9 cellular contexts compared by ENCODE assay signal in genomic region chr12:56159482-56160105, GRCh38. TPM values are rescaled to one million over a fixed set of nuclear protein-coding genes. Genes with fewer than 3 reads are reported as not detected.
DNase-seq lines count a peak whose midpoint lies in the region; ATAC-seq and TF ChIP-seq lines count a peak whose summit lies in the region.
"Had no signal": no experiment of that assay in that cellular context is flagged by ENCODE, and none has a peak within 500 bp of the region (broad histone marks: within the 10 kb centered on the region; RNA-seq: fewer than 3 reads in every experiment).

No MANE protein-coding gene starts in this region.

- no peak for ATAC-seq in activated naive CD4-positive, alpha-beta T cell treated with anti-CD3 and anti-CD28 coated beads, Interleukin-2, amount 50 U/mL, for 72 hours
- no peak for ATAC-seq in stimulated activated naive CD8-positive, alpha-beta T cell treated with anti-CD3 and anti-CD28 coated beads, Interleukin-15, amount 100 ng/mL, for 72 hours
- ATAC-seq in HG02610 (IDR thresholded peaks at IDR 0.05; ENCODE audit: unreplicated experiment) (no peak), GM19328 (IDR thresholded peaks at IDR 0.05; ENCODE audit: unreplicated experiment) (no peak)

- H3K36me3 Mint-ChIP-seq in activated naive CD4-positive, alpha-beta T cell treated with anti-CD3 and anti-CD28 coated beads, Interleukin-2, amount 50 U/mL, for 72 hours: peaks cover 42 to 62% of the 10 kb centered on the region in 2 donors

- no peaks in the 10 kb centered on the region for H3K9me3 Mint-ChIP-seq in activated naive CD4-positive, alpha-beta T cell treated with anti-CD3 and anti-CD28 coated beads, Interleukin-2, amount 50 U/mL, for 72 hours
- H3K9me3 Mint-ChIP-seq in stimulated activated naive CD8-positive, alpha-beta T cell treated with anti-CD3 and anti-CD28 coated beads, Interleukin-15, amount 100 ng/mL, for 72 hours: no peaks in the 10 kb centered on the region

- H3K9me3 ChIP-seq in iPS-18c (ENCODE audit: control insufficient read depth, insufficient read depth, low read length): no peaks in the 10 kb centered on the region

- peaks cover 55% of the 10 kb centered on the region for H3K4me1 Mint-ChIP-seq in stimulated activated naive CD8-positive, alpha-beta T cell treated with anti-CD3 and anti-CD28 coated beads, Interleukin-15, amount 100 ng/mL, for 72 hours

- no peaks in the 10 kb centered on the region for H3K27me3 Mint-ChIP-seq in stimulated activated naive CD8-positive, alpha-beta T cell treated with anti-CD3 and anti-CD28 coated beads, Interleukin-15, amount 100 ng/mL, for 72 hours

- H3K27me3 ChIP-seq in HL-60 (ENCODE audit: insufficient read depth, poor library complexity, severe bottlenecking): no peaks in the 10 kb centered on the region

- H3K4me3 Mint-ChIP-seq in stimulated activated naive CD8-positive, alpha-beta T cell treated with anti-CD3 and anti-CD28 coated beads, Interleukin-15, amount 100 ng/mL, for 72 hours: peak overlapping the region; percentile 87 to 96

- peak overlapping the region; percentile 96 for H3K27ac ChIP-seq in HL-60 (replicated peaks)

- no peak for TF ChIP-seq CTCF in HL-60 (IDR thresholded peaks at IDR 0.05; ENCODE audit: insufficient read depth, low read length)

- peak overlapping the region; percentile 95 to 98 for H3K27ac Mint-ChIP-seq in activated naive CD4-positive, alpha-beta T cell treated with anti-CD3 and anti-CD28 coated beads, Interleukin-2, amount 50 U/mL, for 72 hours
- peak overlapping the region; percentile 87 to 99 for H3K27ac Mint-ChIP-seq in stimulated activated naive CD8-positive, alpha-beta T cell treated with anti-CD3 and anti-CD28 coated beads, Interleukin-15, amount 100 ng/mL, for 72 hours

- peak overlapping the region; percentile 64 for H3K4me3 ChIP-seq in HL-60 (replicated peaks; ENCODE audit: insufficient read depth, low read length)
- peak overlapping the region; percentile 85 for H3K4me3 ChIP-seq in iPS-18c (ENCODE audit: insufficient read depth, low read depth, low read length)

- DNase-seq in HL-60 (ENCODE audit: low read depth in 1 of 2, low spot score in 1 of 2): no peak
- DNase-seq in activated naive CD4-positive, alpha-beta T cell treated with anti-CD3 and anti-CD28 coated beads, Interleukin-2, amount 50 U/mL, for 72 hours (ENCODE audit: low spot score in 2 of 2): no peak
- DNase-seq in stimulated activated naive CD8-positive, alpha-beta T cell treated with anti-CD3 and anti-CD28 coated beads, Interleukin-15, amount 100 ng/mL, for 72 hours: no peak
- no peak for DNase-seq in COLO829 (ENCODE audit: low spot score)
- no peak for DNase-seq in NCI-H82 treated with DMSO at 0.1 percent for 48 hours (lab: John Stamatoyannopoulos, UW; ENCODE audit: unreplicated experiment)
- DNase-seq: cerebellar nuclear complex had no signal

RNA-seq across cellular contexts. Expression of gene MYL6, which starts 1.4 kb away (rescaled TPM):
- 1,000 to 10,000 TPM; 1,014 to 1,193 TPM for total RNA-seq in activated naive CD4-positive, alpha-beta T cell treated with anti-CD3 and anti-CD28 coated beads, Interleukin-2, amount 50 U/mL, for 72 hours

RNA-seq across cellular contexts. Expression of gene MYL6B, which starts 7.2 kb away (rescaled TPM):
- 100 to 1,000 TPM in 1 of 2 donors, 10 to 100 TPM in 1; 99.7 to 112 TPM for total RNA-seq in activated naive CD4-positive, alpha-beta T cell treated with anti-CD3 and anti-CD28 coated beads, Interleukin-2, amount 50 U/mL, for 72 hours

RNA-seq across cellular contexts. Expression of gene SMARCC2, which starts 29.7 kb away (rescaled TPM):
- 100 to 1,000 TPM; 101 to 123 TPM for total RNA-seq in activated naive CD4-positive, alpha-beta T cell treated with anti-CD3 and anti-CD28 coated beads, Interleukin-2, amount 50 U/mL, for 72 hours

RNA-seq across cellular contexts. Expression of gene ESYT1, which starts 31.5 kb away (rescaled TPM):
- 100 to 1,000 TPM; 159 to 197 TPM for total RNA-seq in activated naive CD4-positive, alpha-beta T cell treated with anti-CD3 and anti-CD28 coated beads, Interleukin-2, amount 50 U/mL, for 72 hours

RNA-seq across cellular contexts. Expression of gene ZC3H10, which starts 41.5 kb away (rescaled TPM):
- total RNA-seq in activated naive CD4-positive, alpha-beta T cell treated with anti-CD3 and anti-CD28 coated beads, Interleukin-2, amount 50 U/mL, for 72 hours: 10 to 100 TPM in 1 of 2 donors, 1 to 10 TPM in 1; 7.1 to 15.0 TPM
